8 cellular contexts compared by ENCODE assay signal in genomic region chr12:31736472-31736871, GRCh38. TPM values are rescaled to one million over a fixed set of nuclear protein-coding genes. Genes with fewer than 3 reads are reported as not detected.
DNase-seq lines count a peak whose midpoint lies in the region; ATAC-seq and TF ChIP-seq lines count a peak whose summit lies in the region.

No MANE protein-coding gene starts in this region.

- no peak for TF ChIP-seq CTCF in mesothelial cell of epicardium (IDR thresholded peaks at IDR 0.05; ENCODE audit: unreplicated experiment)

- no peaks in the 10 kb centered on the region for H3K9me3 ChIP-seq in CD8-positive, alpha-beta memory T cell (ENCODE audit: low read length)

- peak overlapping the region in 2 of 7 donors; percentile 5 to 83 for H3K4me3 Mint-ChIP-seq in CD8-positive, alpha-beta memory T cell
- peak overlapping the region; percentile 57 for H3K4me3 Mint-ChIP-seq in activated T-helper 17 cell treated with anti-CD3 and anti-CD28 coated beads, Interleukin-2, amount 50 U/mL, for 72 hours
- H3K4me3 Mint-ChIP-seq in mesothelial cell of epicardium: no peak overlapping the region

- POLR2A ChIA-PET in CD8-positive, alpha-beta memory T cell (lab: Charles Lee): interaction anchor here (0.6 to 0.7 kb wide), 2 partner anchors 13 to 54 kb away, joined by 4 to 5 read pairs; no protein-coding TSS in a partner anchor

- H3K36me3 Mint-ChIP-seq in CD8-positive, alpha-beta memory T cell: peaks cover 0 to 5% (median 0%) of the 10 kb centered on the region in 3 donors
- H3K36me3 Mint-ChIP-seq in activated T-helper 17 cell treated with anti-CD3 and anti-CD28 coated beads, Interleukin-2, amount 50 U/mL, for 72 hours (ENCODE audit: low read depth): peaks cover 4% of the 10 kb centered on the region
- peaks cover 2% of the 10 kb centered on the region for H3K36me3 Mint-ChIP-seq in mesothelial cell of epicardium

- peak; percentile 73 for ATAC-seq in activated T-helper 17 cell treated with anti-CD3 and anti-CD28 coated beads, Interleukin-2, amount 50 U/mL, for 72 hours (replicated peaks)
- ATAC-seq in GM18498 (IDR thresholded peaks at IDR 0.05; ENCODE audit: unreplicated experiment): no peak
- no peak for ATAC-seq in GM18867 (IDR thresholded peaks at IDR 0.05; ENCODE audit: unreplicated experiment)
- no peak for ATAC-seq in HG03039 (IDR thresholded peaks at IDR 0.05; ENCODE audit: unreplicated experiment)

- H3K9me3 Mint-ChIP-seq in CD8-positive, alpha-beta memory T cell: peaks cover 0 to 2% (median 0%) of the 10 kb centered on the region in 5 donors
- H3K9me3 Mint-ChIP-seq in activated T-helper 17 cell treated with anti-CD3 and anti-CD28 coated beads, Interleukin-2, amount 50 U/mL, for 72 hours: no peaks in the 10 kb centered on the region
- H3K9me3 Mint-ChIP-seq in mesothelial cell of epicardium: peaks cover 7% of the 10 kb centered on the region

- DNase-seq in CD8-positive, alpha-beta memory T cell: peak in 4 of 5 donors; percentile 39 to 83 (median 73)
- DNase-seq in M059J (ENCODE audit: low read depth): peak; percentile 97
- no peak for DNase-seq in mesothelial cell of epicardium (ENCODE audit: low spot score in 2 of 2, unreplicated experiment in 2 of 2)
- no peak for DNase-seq in NOMO-1 (lab: John Stamatoyannopoulos, UW; ENCODE audit: unreplicated experiment in 2 of 2)

- CTCF ChIA-PET in CD8-positive, alpha-beta memory T cell (lab: Charles Lee): interaction anchor here (0.6 to 1.0 kb wide), 2 partner anchors 13 to 163 kb away, joined by 3 read pairs; no protein-coding TSS in a partner anchor

- H3K27ac ChIP-seq in CD8-positive, alpha-beta memory T cell (ENCODE audit: low read depth, low read length): peak overlapping the region; percentile 18

- H3K27me3 ChIP-seq in CD8-positive, alpha-beta memory T cell (ENCODE audit: insufficient read depth, low read length, poor library complexity, severe bottlenecking): no peaks in the 10 kb centered on the region

- no peaks in the 10 kb centered on the region for H3K27me3 Mint-ChIP-seq in CD8-positive, alpha-beta memory T cell
- no peaks in the 10 kb centered on the region for H3K27me3 Mint-ChIP-seq in activated T-helper 17 cell treated with anti-CD3 and anti-CD28 coated beads, Interleukin-2, amount 50 U/mL, for 72 hours
- H3K27me3 Mint-ChIP-seq in mesothelial cell of epicardium (ENCODE audit: low read depth): no peaks in the 10 kb centered on the region

- H3K4me1 Mint-ChIP-seq in CD8-positive, alpha-beta memory T cell: peaks cover 38 to 68% (median 57%) of the 10 kb centered on the region in 3 donors
- H3K4me1 Mint-ChIP-seq in activated T-helper 17 cell treated with anti-CD3 and anti-CD28 coated beads, Interleukin-2, amount 50 U/mL, for 72 hours: peaks cover 31% of the 10 kb centered on the region
- H3K4me1 Mint-ChIP-seq in mesothelial cell of epicardium: peaks cover 21% of the 10 kb centered on the region

- H3K4me1 ChIP-seq in CD8-positive, alpha-beta memory T cell (ENCODE audit: insufficient read depth, low read length): peaks cover 37% of the 10 kb centered on the region

- peak overlapping the region; percentile 28 to 98 (median 82) for H3K27ac Mint-ChIP-seq in CD8-positive, alpha-beta memory T cell
- H3K27ac Mint-ChIP-seq in activated T-helper 17 cell treated with anti-CD3 and anti-CD28 coated beads, Interleukin-2, amount 50 U/mL, for 72 hours: peak overlapping the region; percentile 88
- peak overlapping the region; percentile 66 for H3K27ac Mint-ChIP-seq in mesothelial cell of epicardium

- no peak overlapping the region for H3K4me3 ChIP-seq in CD8-positive, alpha-beta memory T cell (ENCODE audit: low read length)

- H3K36me3 ChIP-seq in CD8-positive, alpha-beta memory T cell (ENCODE audit: insufficient read depth, low read length): no peaks in the 10 kb centered on the region

RNA-seq across cellular contexts. Expression of gene AMN1, which starts 7.7 kb away (rescaled TPM):
- 1 to 10 TPM; 2.6 to 3.8 TPM for total RNA-seq in CD8-positive, alpha-beta memory T cell
- 10.9 TPM for polyA plus RNA-seq in CD8-positive, alpha-beta memory T cell
- 13.9 and 26.5 TPM in 2 replicates for total RNA-seq in M059J (2014; rRNA removed; shearing (Covaris generic))
- total RNA-seq in activated T-helper 17 cell treated with anti-CD3 and anti-CD28 coated beads, Interleukin-2, amount 50 U/mL, for 72 hours: 1 to 10 TPM; 5.7 to 7.7 TPM
- total RNA-seq in mesothelial cell of epicardium: 14.6 to 17.5 TPM (median 15.3 TPM) in 3 replicates

Comparison
In these comparisons a context has a peak if more than half of its experiments do, and no peak if none do; other contexts are left out.
1. DNase-seq: peak in CD8-positive, alpha-beta memory T cell (4 of 5) and M059J (single experiment); none in mesothelial cell of epicardium (0 of 2) and NOMO-1 (0 of 2).
2. Peak in every context shown above with its lines, with median percentiles within 50 percentile points of each other: H3K27ac Mint-ChIP-seq.